In the genomic region with DNA sequence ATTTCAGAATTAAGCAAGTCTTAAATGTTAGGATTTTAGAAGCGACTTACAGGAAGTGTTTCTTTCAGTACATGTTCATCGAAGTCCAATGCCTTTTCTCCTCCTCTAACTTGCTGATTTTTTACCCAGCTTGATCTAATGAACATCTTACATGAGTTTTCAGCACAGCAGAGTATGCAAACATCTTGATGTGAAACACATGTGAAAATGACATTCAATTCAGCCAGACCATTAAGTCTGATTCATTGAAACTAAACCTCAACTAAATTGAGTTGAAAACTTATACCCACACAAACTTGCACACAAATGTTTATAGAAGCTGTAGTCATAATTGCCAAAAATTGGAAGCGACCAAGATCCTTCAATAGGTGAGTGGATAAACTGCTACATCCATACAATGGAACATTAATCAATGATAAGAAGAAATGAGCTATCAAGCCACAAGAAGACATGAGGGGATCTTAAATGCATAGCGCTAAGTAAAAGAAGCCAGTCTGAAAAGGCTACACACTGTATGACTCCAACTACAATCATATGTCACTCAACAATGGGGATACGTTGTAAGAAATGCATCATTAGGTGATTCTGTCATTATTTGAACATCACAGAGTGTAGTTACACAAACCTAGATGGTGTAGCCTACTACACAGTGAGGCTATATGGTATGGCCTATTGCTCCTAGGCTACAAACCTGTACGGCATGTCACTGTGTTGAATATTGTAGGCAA, we compare ENCODE assay signal across 1 cellular context.
TF ChIP-seq lines count a peak whose summit lies in the region.

No MANE protein-coding gene starts in this region.

TF ChIP-seq in HEK293T, 16 proteins besides CTCF, POLR2A, EP300 and RAD21 (continued from another document):
- TF ChIP-seq, protein P1, sequence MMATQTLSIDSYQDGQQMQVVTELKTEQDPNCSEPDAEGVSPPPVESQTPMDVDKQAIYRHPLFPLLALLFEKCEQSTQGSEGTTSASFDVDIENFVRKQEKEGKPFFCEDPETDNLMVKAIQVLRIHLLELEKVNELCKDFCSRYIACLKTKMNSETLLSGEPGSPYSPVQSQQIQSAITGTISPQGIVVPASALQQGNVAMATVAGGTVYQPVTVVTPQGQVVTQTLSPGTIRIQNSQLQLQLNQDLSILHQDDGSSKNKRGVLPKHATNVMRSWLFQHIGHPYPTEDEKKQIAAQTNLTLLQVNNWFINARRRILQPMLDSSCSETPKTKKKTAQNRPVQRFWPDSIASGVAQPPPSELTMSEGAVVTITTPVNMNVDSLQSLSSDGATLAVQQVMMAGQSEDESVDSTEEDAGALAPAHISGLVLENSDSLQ (IDR thresholded peaks at IDR 0.05) = no peak
- TF ChIP-seq SP1 (IDR thresholded peaks at IDR 0.05) = no peak
- TF ChIP-seq FOXK2 (IDR thresholded peaks at IDR 0.05) = no peak
- no peak for TF ChIP-seq FOXA1 (IDR thresholded peaks at IDR 0.05)
- no peak for TF ChIP-seq NFRKB (IDR thresholded peaks at IDR 0.05)
- TF ChIP-seq BHLHE40 (IDR thresholded peaks at IDR 0.05; ENCODE audit: borderline replicate concordance) = no peak
- no peak for TF ChIP-seq SUZ12 (IDR thresholded peaks at IDR 0.05)
- no peak for TF ChIP-seq LEF1 (IDR thresholded peaks at IDR 0.05; ENCODE audit: borderline replicate concordance)
- no peak for TF ChIP-seq L3MBTL2 (conservative IDR thresholded peaks at IDR 0.05)
- TF ChIP-seq HDGF (IDR thresholded peaks at IDR 0.05; ENCODE audit: borderline replicate concordance) = no peak
- no peak for TF ChIP-seq ZNF384 (IDR thresholded peaks at IDR 0.05)
- TF ChIP-seq ELF4 (IDR thresholded peaks at IDR 0.05) = no peak
